12 cellular contexts compared by ENCODE assay signal in the genomic region with DNA sequence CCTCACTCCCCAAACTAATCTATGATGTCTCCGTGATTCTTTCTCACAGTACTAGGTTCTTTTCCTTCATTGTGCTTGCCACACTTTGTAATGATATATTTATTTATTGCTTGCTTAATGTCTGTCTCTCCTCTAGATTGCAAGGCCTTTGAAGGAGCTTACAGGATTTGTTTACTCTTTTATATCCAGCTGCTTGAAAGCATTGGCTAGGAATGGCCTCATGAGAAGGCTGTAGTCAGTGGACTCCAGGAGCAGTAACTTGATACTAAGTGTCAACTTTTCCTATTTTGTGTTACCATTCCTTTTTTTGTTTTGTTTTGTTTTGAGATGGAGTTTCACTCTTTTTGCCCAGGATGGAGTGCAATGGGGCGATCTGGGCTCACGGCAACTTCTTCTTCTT. TPM values are rescaled to one million over a fixed set of nuclear protein-coding genes. Genes with fewer than 3 reads are reported as not detected.
DNase-seq lines count a peak whose midpoint lies in the region; ATAC-seq and TF ChIP-seq lines count a peak whose summit lies in the region.
"Had no signal": no experiment of that assay in that cellular context is flagged by ENCODE, and none has a peak within 500 bp of the region (broad histone marks: within the 10 kb centered on the region; RNA-seq: fewer than 3 reads in every experiment).

No MANE protein-coding gene starts in this region.

- H3K4ac ChIP-seq in mesenchymal stem cell (ENCODE audit: low read depth in 1 of 2, low read length in 2 of 2) = no peak overlapping the region

- peaks cover 7% of the 10 kb centered on the region for H3K4me1 ChIP-seq in HEK293 (ENCODE audit: control insufficient read depth, insufficient read depth, low read length)
- no peaks in the 10 kb centered on the region for H3K4me1 ChIP-seq in mesenchymal stem cell (ENCODE audit: control insufficient read depth, insufficient read depth, low read depth, low read length)
- peaks cover 0 to 9% (median 0%) of the 10 kb centered on the region in 6 donors for H3K4me1 ChIP-seq in spleen
- H3K4me1 ChIP-seq in naive thymus-derived CD4-positive, alpha-beta T cell (ENCODE audit: control insufficient read depth in 2 of 2, insufficient read depth in 2 of 2, low read length in 2 of 2) = no peaks in the 10 kb centered on the region
- H3K4me1 ChIP-seq: HAP-1 had no signal

- no peaks in the 10 kb centered on the region for H3K27me3 ChIP-seq in mesenchymal stem cell (ENCODE audit: control insufficient read depth in 1 of 2, insufficient read depth in 1 of 2, low read length in 2 of 2)
- H3K27me3 ChIP-seq in spleen (replicated peaks in 1 of 7) = no peaks in the 10 kb centered on the region
- no peaks in the 10 kb centered on the region for H3K27me3 ChIP-seq in naive thymus-derived CD4-positive, alpha-beta T cell (ENCODE audit: control insufficient read depth in 2 of 2, insufficient read depth in 2 of 2, low read length in 2 of 2)

- H2AFZ ChIP-seq in mesenchymal stem cell (ENCODE audit: low read depth, low read length) = no peak overlapping the region

- H2AK5ac ChIP-seq in mesenchymal stem cell (ENCODE audit: low read length, severe bottlenecking) = no peak overlapping the region

- H2BK5ac ChIP-seq in mesenchymal stem cell (ENCODE audit: low read depth, low read length, poor library complexity, severe bottlenecking) = no peak overlapping the region

- CTCF ChIA-PET in HEK293 (lab: Yijun Ruan, JAX) = interaction anchor here (0.6 to 1.4 kb wide), 4 partner anchors 11 to 298 kb away, joined by 3 to 4 read pairs (median 4); no protein-coding TSS in a partner anchor
- CTCF ChIA-PET in naive thymus-derived CD4-positive, alpha-beta T cell (lab: Charles Lee) = interaction anchor here (0.6 kb wide), 1 partner anchor 439 kb away, joined by 5 read pairs; no protein-coding TSS in a partner anchor

- no peak overlapping the region for H3K4me2 ChIP-seq in mesenchymal stem cell (ENCODE audit: low read length, poor library complexity, severe bottlenecking)

- H2BK15ac ChIP-seq in mesenchymal stem cell (ENCODE audit: low read depth, poor library complexity, severe bottlenecking) = no peak overlapping the region

- H3K36me3 Mint-ChIP-seq in naive thymus-derived CD4-positive, alpha-beta T cell = no peaks in the 10 kb centered on the region

- TF ChIP-seq CTCF in HEK293 (tag by site-specific recombination; IDR thresholded peaks at IDR 0.05) (no peak), spleen (IDR thresholded peaks at IDR 0.05 in 8 of 11, conservative IDR thresholded peaks at IDR 0.05 in 3 of 11) (no peak)

- no peak overlapping the region for H3K27ac Mint-ChIP-seq in naive thymus-derived CD4-positive, alpha-beta T cell
- H3K27ac Mint-ChIP-seq: CD4-positive, alpha-beta T cell had no signal

- H3K9me3 ChIP-seq in HEK293 (ENCODE audit: control insufficient read depth, insufficient read depth, low read depth, low read length) (no peaks in the 10 kb centered on the region), mesenchymal stem cell (ENCODE audit: control insufficient read depth, low read length) (no peaks in the 10 kb centered on the region), spleen (no peaks in the 10 kb centered on the region)
- H3K9me3 ChIP-seq in naive thymus-derived CD4-positive, alpha-beta T cell (ENCODE audit: control insufficient read depth in 2 of 3, low read length in 3 of 3) = no peaks in the 10 kb centered on the region
- H3K9me3 ChIP-seq: HAP-1 had no signal

- H3K23ac ChIP-seq in mesenchymal stem cell (ENCODE audit: low read length in 2 of 2) = no peak overlapping the region

- H3K79me1 ChIP-seq in mesenchymal stem cell (replicated peaks; ENCODE audit: low read length, poor library complexity, severe bottlenecking) = no peaks in the 10 kb centered on the region

- H4K91ac ChIP-seq in mesenchymal stem cell (ENCODE audit: low read length) = no peak overlapping the region

- H3K27ac ChIP-seq in HEK293 (ENCODE audit: extremely low read depth, low read depth, low read length) (no peak overlapping the region), mesenchymal stem cell (ENCODE audit: low read length, poor library complexity, severe bottlenecking) (no peak overlapping the region), spleen (no peak overlapping the region)
- no peak overlapping the region for H3K27ac ChIP-seq in naive thymus-derived CD4-positive, alpha-beta T cell (ENCODE audit: low read depth, low read length)
- H3K27ac ChIP-seq: C4-2B had no signal

- H3K4me3 Mint-ChIP-seq in naive thymus-derived CD4-positive, alpha-beta T cell = no peak overlapping the region
- H3K4me3 Mint-ChIP-seq: CD4-positive, alpha-beta T cell had no signal

- ATAC-seq in naive thymus-derived CD4-positive, alpha-beta T cell = no peak

- H3K9ac ChIP-seq in mesenchymal stem cell (ENCODE audit: low read length) = no peak overlapping the region

- peaks cover 0 to 23% (median 0%) of the 10 kb centered on the region in 5 donors for H3K27me3 Mint-ChIP-seq in naive thymus-derived CD4-positive, alpha-beta T cell
- H3K27me3 Mint-ChIP-seq: CD4-positive, alpha-beta T cell had no signal

- H3K4me1 Mint-ChIP-seq in naive thymus-derived CD4-positive, alpha-beta T cell = no peaks in the 10 kb centered on the region

- no peak overlapping the region for H2BK120ac ChIP-seq in mesenchymal stem cell (ENCODE audit: low read depth, low read length)

- H3K9me3 Mint-ChIP-seq in naive thymus-derived CD4-positive, alpha-beta T cell = no peaks in the 10 kb centered on the region
- H3K9me3 Mint-ChIP-seq: CD4-positive, alpha-beta T cell had no signal

- no peaks in the 10 kb centered on the region for H3K36me3 ChIP-seq in HEK293 (ENCODE audit: control insufficient read depth in 2 of 2, insufficient read depth in 1 of 2, low read length in 2 of 2)
- no peaks in the 10 kb centered on the region for H3K36me3 ChIP-seq in mesenchymal stem cell (ENCODE audit: control insufficient read depth in 1 of 2, insufficient read depth in 2 of 2, low read depth in 1 of 2, low read length in 2 of 2)
- no peaks in the 10 kb centered on the region for H3K36me3 ChIP-seq in spleen
- H3K36me3 ChIP-seq in naive thymus-derived CD4-positive, alpha-beta T cell (ENCODE audit: control insufficient read depth in 2 of 3, insufficient read depth in 3 of 3, low read length in 3 of 3) = no peaks in the 10 kb centered on the region
- H3K36me3 ChIP-seq: HAP-1 had no signal

- POLR2A ChIA-PET in HEK293 (lab: Yijun Ruan, JAX) = no interaction called here
- POLR2A ChIA-PET in naive thymus-derived CD4-positive, alpha-beta T cell (lab: Charles Lee) = no interaction called here

- no peak overlapping the region for H2BK12ac ChIP-seq in mesenchymal stem cell (ENCODE audit: low read length in 2 of 2)

- WGBS in mesenchymal stem cell = 97% methylated on average over 3 of the region's 3 CpGs
- WGBS in spleen, 5 donors = 89 to 97% (median 93%) methylated on average over 3 of the region's 3 CpGs

- H3K4me3 ChIP-seq in HEK293 (ENCODE audit: low read depth, low read length) = no peak overlapping the region
- H3K4me3 ChIP-seq in mesenchymal stem cell (ENCODE audit: insufficient read depth in 1 of 2, low read depth in 1 of 2, low read length in 2 of 2) = no peak overlapping the region
- no peak overlapping the region for H3K4me3 ChIP-seq in spleen
- no peak overlapping the region for H3K4me3 ChIP-seq in naive thymus-derived CD4-positive, alpha-beta T cell (ENCODE audit: low read length)
- H3K4me3 ChIP-seq: HAP-1 had no signal

- H4K8ac ChIP-seq in mesenchymal stem cell (ENCODE audit: low read length) = no peak overlapping the region

- peak; percentile 34 for DNase-seq in fibroblast of peridontal ligament (ENCODE audit: extremely low read depth)
- DNase-seq in mesenchymal stem cell = peak; percentile 12
- DNase-seq in spleen = no peak
- no peak for DNase-seq in naive thymus-derived CD4-positive, alpha-beta T cell
- DNase-seq in NCI-H774 (lab: John Stamatoyannopoulos, UW) = no peak
- DNase-seq: ACHN; AML-193; Caco-2; CD4-positive, alpha-beta T cell had no signal

- H3K14ac ChIP-seq in mesenchymal stem cell (ENCODE audit: low read length in 2 of 2) = no peak overlapping the region

- H3K18ac ChIP-seq in mesenchymal stem cell (ENCODE audit: low read depth in 1 of 2, low read length in 2 of 2) = no peak overlapping the region

- TF ChIP-seq POLR2A in spleen (IDR thresholded peaks at IDR 0.05) = no peak

- intact Hi-C loops in spleen (cut with DNase I; ENCODE audit: low total_unique reads) = no loop called here
- intact Hi-C loops in naive thymus-derived CD4-positive, alpha-beta T cell (cut with micrococcal nuclease) = no loop called here

TF ChIP-seq in HEK293, 187 proteins besides CTCF, POLR2A, EP300 and RAD21:
- TF ChIP-seq, protein P1, sequence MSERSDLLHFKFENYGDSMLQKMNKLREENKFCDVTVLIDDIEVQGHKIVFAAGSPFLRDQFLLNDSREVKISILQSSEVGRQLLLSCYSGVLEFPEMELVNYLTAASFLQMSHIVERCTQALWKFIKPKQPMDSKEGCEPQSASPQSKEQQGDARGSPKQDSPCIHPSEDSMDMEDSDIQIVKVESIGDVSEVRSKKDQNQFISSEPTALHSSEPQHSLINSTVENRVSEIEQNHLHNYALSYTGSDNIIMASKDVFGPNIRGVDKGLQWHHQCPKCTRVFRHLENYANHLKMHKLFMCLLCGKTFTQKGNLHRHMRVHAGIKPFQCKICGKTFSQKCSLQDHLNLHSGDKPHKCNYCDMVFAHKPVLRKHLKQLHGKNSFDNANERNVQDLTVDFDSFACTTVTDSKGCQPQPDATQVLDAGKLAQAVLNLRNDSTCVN (tag by site-specific recombination; optimal IDR thresholded peaks at IDR 0.05) = no peak
- TF ChIP-seq ZNF404 (tag by site-specific recombination; IDR thresholded peaks at IDR 0.05) (0 out of 2 replicates have a peak, but pooled peaks have one; percentile 20), ZNF341 (tag by site-specific recombination; IDR thresholded peaks at IDR 0.05; ENCODE audit: low read depth) (no peak)
- TF ChIP-seq, protein P2, sequence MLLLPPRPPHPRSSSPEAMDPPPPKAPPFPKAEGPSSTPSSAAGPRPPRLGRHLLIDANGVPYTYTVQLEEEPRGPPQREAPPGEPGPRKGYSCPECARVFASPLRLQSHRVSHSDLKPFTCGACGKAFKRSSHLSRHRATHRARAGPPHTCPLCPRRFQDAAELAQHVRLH (tag by site-specific recombination; IDR thresholded peaks at IDR 0.05) = no peak
TF ChIP-seq in HEK293: peak in this region for 1.

RNA-seq across cellular contexts. Expression of a gene that starts 7.3 kb away (rescaled TPM):
- polyA plus RNA-seq in mesenchymal stem cell (2013, experiment 1 of 2) = 2.3 TPM
- 2.5 TPM for polyA plus RNA-seq in mesenchymal stem cell (2013, experiment 2 of 2)
- 1 to 10 TPM; 4.2 to 8.2 (median 7.3) TPM for total RNA-seq in spleen
- polyA plus RNA-seq in spleen = 1 to 10 TPM in 2 of 3 donors, under 1 TPM in 1; 0.59 to 1.2 (median 1.0) TPM
- 1 to 10 TPM; 2.7 to 5.8 (median 4.3) TPM for total RNA-seq in naive thymus-derived CD4-positive, alpha-beta T cell
- polyA plus RNA-seq in naive thymus-derived CD4-positive, alpha-beta T cell = 1 to 10 TPM; 2.6 to 4.3 TPM

RNA-seq across cellular contexts. Expression of a gene that starts 36.8 kb away (rescaled TPM):
- polyA plus RNA-seq in mesenchymal stem cell (2013, experiment 1 of 2) = 91.3 TPM
- 90.4 TPM for polyA plus RNA-seq in mesenchymal stem cell (2013, experiment 2 of 2)
- total RNA-seq in spleen = 10 to 100 TPM; 44.4 to 77.2 (median 60.7) TPM
- 10 to 100 TPM; 25.1 to 79.4 (median 54.6) TPM for polyA plus RNA-seq in spleen
- 10 to 100 TPM; 10.9 to 23.4 (median 13.6) TPM for total RNA-seq in naive thymus-derived CD4-positive, alpha-beta T cell
- 10 to 100 TPM; 33.5 to 47.7 TPM for polyA plus RNA-seq in naive thymus-derived CD4-positive, alpha-beta T cell

Comparison
In these comparisons a context has a peak if more than half of its experiments do, and no peak if none do; other contexts are left out.
1. DNase-seq: peak in fibroblast of peridontal ligament (single experiment) and mesenchymal stem cell (single experiment); none in spleen (single experiment), naive thymus-derived CD4-positive, alpha-beta T cell (0 of 9) and NCI-H774 (single experiment).